ENCODE assay signal across 22 cellular contexts in the genomic region with DNA sequence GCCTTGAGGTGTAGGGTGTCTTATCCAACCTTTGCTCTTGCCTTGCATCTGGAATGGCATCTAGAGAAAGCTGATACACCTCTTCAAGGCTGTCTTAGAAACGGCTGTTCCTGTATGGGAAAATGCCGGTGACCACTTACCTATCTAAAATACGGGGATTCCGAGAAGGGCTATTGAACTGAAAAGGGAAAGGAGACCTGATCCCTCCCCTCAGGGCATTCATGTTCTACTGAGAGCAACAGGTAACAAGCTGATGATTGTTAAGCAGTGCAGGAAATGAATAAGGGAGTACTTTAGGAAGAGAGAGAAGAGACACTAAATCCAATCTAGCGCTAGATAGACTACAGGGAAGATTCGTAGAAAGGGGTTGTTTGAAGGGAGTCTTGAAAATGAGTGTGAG.
"Had no signal": no experiment of that assay in that cellular context is flagged by ENCODE, and none has a peak within 500 bp of the region (broad histone marks: within the 10 kb centered on the region; RNA-seq: fewer than 3 reads in every experiment).

No MANE protein-coding gene starts in this region.

- H2AFZ ChIP-seq: neural progenitor cell had no signal

- H3K27ac Mint-ChIP-seq: effector memory CD8-positive, alpha-beta T cell; naive thymus-derived CD4-positive, alpha-beta T cell; nephron; neural progenitor cell; stimulated activated naive B cell treated with anti-CD40 and anti-IgM and Interleukin-4, amounts not matched to agents 10 μg/mL and 1 μg/mL and 100 μg/mL, for 72 hours; stimulated activated naive CD8-positive, alpha-beta T cell treated with anti-CD3 and anti-CD28 coated beads, Interleukin-15, Interleukin-2, amounts not matched to agents 100 ng/mL and 50 ng/mL, for 24 hours had no signal

- H3K4me1 Mint-ChIP-seq: naive thymus-derived CD4-positive, alpha-beta T cell; stimulated activated naive B cell treated with anti-CD40 and anti-IgM and Interleukin-4, amounts not matched to agents 10 μg/mL and 1 μg/mL and 100 μg/mL, for 72 hours had no signal

- H3K9me3 ChIP-seq: esophagus squamous epithelium, prostate gland, right atrium auricular region, sigmoid colon, thoracic aorta, tibial nerve, upper lobe of left lung, uterus had no signal

- H3K4me2 ChIP-seq: neural progenitor cell had no signal

- H3K4me1 ChIP-seq: esophagus squamous epithelium, left lung, prostate gland, right atrium auricular region, sigmoid colon, tibial nerve, upper lobe of left lung, uterus had no signal

- H3K4me3 Mint-ChIP-seq: effector memory CD8-positive, alpha-beta T cell; naive thymus-derived CD4-positive, alpha-beta T cell; nephron; neural progenitor cell; stimulated activated naive B cell treated with anti-CD40 and anti-IgM and Interleukin-4, amounts not matched to agents 10 μg/mL and 1 μg/mL and 100 μg/mL, for 72 hours; stimulated activated naive CD8-positive, alpha-beta T cell treated with anti-CD3 and anti-CD28 coated beads, Interleukin-15, Interleukin-2, amounts not matched to agents 100 ng/mL and 50 ng/mL, for 24 hours had no signal

- DNase-seq: cortex of kidney; effector memory CD8-positive, alpha-beta T cell; erythroblast; esophagus squamous epithelium; foreskin melanocyte; kidney; left lung; mesenchymal stem cell; midbrain; naive thymus-derived CD4-positive, alpha-beta T cell; sigmoid colon; stimulated activated CD4-positive, alpha-beta T cell treated with anti-CD3 and anti-CD28 coated beads, Interleukin-4, amount 100 ng/mL, for 4 hours; stimulated activated naive B cell treated with anti-CD40 and anti-IgM and Interleukin-4, amounts not matched to agents 10 μg/mL and 1 μg/mL and 100 μg/mL, for 72 hours; upper lobe of left lung; uterus had no signal

- H3K27me3 ChIP-seq: esophagus squamous epithelium, left lung, neural progenitor cell, right atrium auricular region, sigmoid colon, tibial nerve, upper lobe of left lung, uterus had no signal

- H3K9me3 Mint-ChIP-seq: nephron; neural progenitor cell; stimulated activated naive CD8-positive, alpha-beta T cell treated with anti-CD3 and anti-CD28 coated beads, Interleukin-15, Interleukin-2, amounts not matched to agents 100 ng/mL and 50 ng/mL, for 24 hours had no signal

- H3K36me3 ChIP-seq: esophagus squamous epithelium, left lung, neural progenitor cell, prostate gland, right atrium auricular region, sigmoid colon, thoracic aorta, tibial nerve, upper lobe of left lung, uterus had no signal

- H3K36me3 Mint-ChIP-seq: naive thymus-derived CD4-positive, alpha-beta T cell; neural progenitor cell; stimulated activated naive B cell treated with anti-CD40 and anti-IgM and Interleukin-4, amounts not matched to agents 10 μg/mL and 1 μg/mL and 100 μg/mL, for 72 hours had no signal

- H3K4me3 ChIP-seq: esophagus squamous epithelium, left lung, neural progenitor cell, prostate gland, right atrium auricular region, sigmoid colon, thoracic aorta, tibial nerve, upper lobe of left lung, uterus had no signal

- H3K27me3 Mint-ChIP-seq: effector memory CD8-positive, alpha-beta T cell; naive thymus-derived CD4-positive, alpha-beta T cell; stimulated activated naive B cell treated with anti-CD40 and anti-IgM and Interleukin-4, amounts not matched to agents 10 μg/mL and 1 μg/mL and 100 μg/mL, for 72 hours; stimulated activated naive CD8-positive, alpha-beta T cell treated with anti-CD3 and anti-CD28 coated beads, Interleukin-15, Interleukin-2, amounts not matched to agents 100 ng/mL and 50 ng/mL, for 24 hours had no signal

- ATAC-seq: effector memory CD8-positive, alpha-beta T cell; left lung; naive thymus-derived CD4-positive, alpha-beta T cell; stimulated activated naive B cell treated with anti-CD40 and anti-IgM and Interleukin-4, amounts not matched to agents 10 μg/mL and 1 μg/mL and 100 μg/mL, for 72 hours had no signal

- H3K27ac ChIP-seq: esophagus squamous epithelium, left lung, neural progenitor cell, prostate gland, right atrium auricular region, sigmoid colon, thoracic aorta, tibial nerve, upper lobe of left lung, uterus had no signal
